In the genomic region with DNA sequence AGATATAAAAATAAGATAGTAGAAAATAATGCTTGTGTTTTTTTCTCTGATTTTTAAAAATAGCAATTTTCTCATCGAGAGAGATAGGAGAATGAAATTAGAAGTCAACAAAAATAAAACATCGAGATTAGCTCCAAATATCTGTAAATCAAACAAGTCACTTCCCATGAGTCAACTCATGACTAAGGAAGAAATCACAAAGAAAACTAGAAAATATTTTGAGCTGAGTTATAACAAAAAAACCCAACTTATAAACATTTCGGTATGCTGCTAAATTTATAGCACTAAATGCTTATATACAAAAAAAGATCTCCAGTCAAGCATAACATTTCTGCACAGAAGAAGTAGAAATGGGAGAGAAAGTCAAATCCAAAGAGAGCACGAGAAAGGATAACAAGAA, we compare ENCODE assay signal across 1 cellular context.
TF ChIP-seq lines count a peak whose summit lies in the region.

No MANE protein-coding gene starts in this region.

TF ChIP-seq in HepG2, 621 proteins besides CTCF, POLR2A, EP300 and RAD21:
- TF ChIP-seq SMAD3 (CRISPR knock-in tag; IDR thresholded peaks at IDR 0.05) (no peak), PCBP2 (optimal IDR thresholded peaks at IDR 0.05; ENCODE audit: low read depth, low read length, poor library complexity, severe bottlenecking) (no peak), ZNF256 (CRISPR knock-in tag; conservative IDR thresholded peaks at IDR 0.05) (no peak), NR2C2 (CRISPR knock-in tag; IDR thresholded peaks at IDR 0.05; ENCODE audit: borderline replicate concordance) (no peak), ZNF331 (CRISPR knock-in tag; IDR thresholded peaks at IDR 0.05) (no peak), ZNF253 (CRISPR knock-in tag; IDR thresholded peaks at IDR 0.05; ENCODE audit: borderline replicate concordance) (no peak), CBX1 (IDR thresholded peaks at IDR 0.05; ENCODE audit: low read depth) (no peak), ZNF251 (CRISPR knock-in tag; IDR thresholded peaks at IDR 0.05) (no peak)
- TF ChIP-seq, protein P1, sequence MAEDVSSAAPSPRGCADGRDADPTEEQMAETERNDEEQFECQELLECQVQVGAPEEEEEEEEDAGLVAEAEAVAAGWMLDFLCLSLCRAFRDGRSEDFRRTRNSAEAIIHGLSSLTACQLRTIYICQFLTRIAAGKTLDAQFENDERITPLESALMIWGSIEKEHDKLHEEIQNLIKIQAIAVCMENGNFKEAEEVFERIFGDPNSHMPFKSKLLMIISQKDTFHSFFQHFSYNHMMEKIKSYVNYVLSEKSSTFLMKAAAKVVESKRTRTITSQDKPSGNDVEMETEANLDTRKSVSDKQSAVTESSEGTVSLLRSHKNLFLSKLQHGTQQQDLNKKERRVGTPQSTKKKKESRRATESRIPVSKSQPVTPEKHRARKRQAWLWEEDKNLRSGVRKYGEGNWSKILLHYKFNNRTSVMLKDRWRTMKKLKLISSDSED (CRISPR knock-in tag; IDR thresholded peaks at IDR 0.05) = no peak
TF ChIP-seq in HepG2: peak in this region for 0.
